ENCODE assay signal across 13 cellular contexts in the genomic region with DNA sequence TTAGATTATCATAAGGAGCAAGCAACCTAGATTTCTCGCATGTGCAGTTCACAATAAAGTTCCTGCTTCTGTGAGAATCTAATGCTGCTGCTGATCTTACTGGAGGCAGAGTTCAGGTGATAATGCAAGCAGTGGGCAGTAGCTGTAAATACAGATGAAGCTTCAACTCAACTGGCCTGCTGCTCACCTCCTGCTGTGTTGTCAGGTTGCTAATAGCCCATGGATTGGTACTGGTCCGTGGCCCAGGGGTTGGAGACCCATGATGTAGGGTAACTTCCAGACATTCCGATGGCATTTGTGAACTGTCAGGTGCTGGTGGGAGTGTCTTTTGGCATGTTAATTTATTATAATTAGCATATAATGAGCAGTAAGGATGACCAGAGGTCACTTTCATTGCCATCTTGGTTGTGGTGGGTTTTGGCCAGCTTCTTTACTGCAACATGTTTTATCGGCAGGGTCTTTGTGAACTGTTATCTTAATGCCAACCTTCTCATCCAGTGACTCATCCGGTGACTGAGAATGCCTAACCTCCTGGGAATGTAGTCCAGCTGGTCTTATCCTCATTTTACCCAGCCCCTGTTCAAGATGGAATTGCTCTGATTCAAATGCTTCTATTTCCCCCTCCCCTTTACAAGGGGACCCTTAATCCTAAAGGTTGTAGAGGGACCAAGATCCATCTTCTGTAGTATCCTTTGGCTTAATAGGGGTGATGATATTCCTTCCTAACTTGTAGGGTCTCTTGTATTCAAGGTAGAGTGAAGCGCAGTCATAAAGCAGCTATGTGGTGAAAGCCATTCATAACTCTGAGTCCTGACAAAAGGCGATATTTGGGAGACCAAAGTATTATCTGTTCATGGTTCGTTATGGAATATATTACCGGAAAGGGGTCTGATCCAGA.
DNase-seq lines count a peak whose midpoint lies in the region; ATAC-seq, FAIRE-seq and TF ChIP-seq lines count a peak whose summit lies in the region.
"Had no signal": no experiment of that assay in that cellular context is flagged by ENCODE, and none has a peak within 500 bp of the region (broad histone marks: within the 10 kb centered on the region; RNA-seq: fewer than 3 reads in every experiment).

No MANE protein-coding gene starts in this region.

- H3K4me1 ChIP-seq in HepG2 (ENCODE audit: insufficient read depth, low read length) (peaks cover 23% of the 10 kb centered on the region), right lobe of liver (peaks cover 0 to 6% (median 0%) of the 10 kb centered on the region in 4 donors), adipocyte (ENCODE audit: control insufficient read depth, insufficient read depth, low read length) (peaks cover 9% of the 10 kb centered on the region)

- no peak overlapping the region for H2AFZ ChIP-seq in HepG2 (ENCODE audit: low read length)

- TF ChIP-seq POLR2A in HepG2 (IDR thresholded peaks at IDR 0.05; ENCODE audit: insufficient read depth in 1 of 2, low read depth in 2 of 2, low read length in 2 of 2) (no peak), right lobe of liver (IDR thresholded peaks at IDR 0.05) (no peak)

- H3K27ac ChIP-seq in HepG2 (ENCODE audit: extremely low read length, insufficient read depth, low read length) (no peak overlapping the region), right lobe of liver (no peak overlapping the region), substantia nigra (ENCODE audit: low read depth, low read length, poor library complexity, severe bottlenecking) (no peak overlapping the region)
- H3K27ac ChIP-seq: left ventricle myocardium inferior, SK-N-MC had no signal

- ATAC-seq in HepG2 = 0 out of 3 replicates have a peak, but pooled peaks have one; percentile 22
- ATAC-seq in right lobe of liver = no peak
- ATAC-seq in HG03097 (IDR thresholded peaks at IDR 0.05; ENCODE audit: low FRiP score, unreplicated experiment) = no peak
- no peak for ATAC-seq in HG03571 (IDR thresholded peaks at IDR 0.05; ENCODE audit: unreplicated experiment)
- ATAC-seq: activated naive CD4-positive, alpha-beta T cell treated with anti-CD3 and anti-CD28 coated beads, Interleukin-2, amount 50 U/mL, for 72 hours; sciatic nerve had no signal

- FAIRE-seq in HepG2 (lab: Jason Lieb, UNC) = no peak

- H3K27me3 ChIP-seq in HepG2 (ENCODE audit: control insufficient read depth in 1 of 2, insufficient read depth in 2 of 2, low read length in 2 of 2) (no peaks in the 10 kb centered on the region), right lobe of liver (no peaks in the 10 kb centered on the region), adipocyte (replicated peaks; ENCODE audit: control insufficient read depth, insufficient read depth, low read length) (no peaks in the 10 kb centered on the region)

- H3K9ac ChIP-seq in HepG2 (ENCODE audit: insufficient read depth, low read depth, low read length) (no peak overlapping the region), adipocyte (ENCODE audit: low read length) (no peak overlapping the region)

- H3K9me3 Mint-ChIP-seq in T-helper 2 cell treated with Interferon-gamma antibody and Interleukin-4, amounts not matched to agents 5 μg/mL and 100 μg/mL, for 36 hours = no peaks in the 10 kb centered on the region
- H3K9me3 Mint-ChIP-seq: activated naive CD4-positive, alpha-beta T cell treated with anti-CD3 and anti-CD28 coated beads, Interleukin-2, amount 50 U/mL, for 72 hours had no signal

- H3K36me3 ChIP-seq in HepG2 (replicated peaks in 1 of 2; ENCODE audit: control insufficient read depth in 1 of 2, insufficient read depth in 2 of 2, low read length in 2 of 2) (no peaks in the 10 kb centered on the region), right lobe of liver (no peaks in the 10 kb centered on the region), adipocyte (ENCODE audit: control insufficient read depth, insufficient read depth, low read length, severe bottlenecking) (no peaks in the 10 kb centered on the region)

- no peaks in the 10 kb centered on the region for H3K27me3 Mint-ChIP-seq in T-helper 2 cell treated with Interferon-gamma antibody and Interleukin-4, amounts not matched to agents 5 μg/mL and 100 μg/mL, for 36 hours (ENCODE audit: low read depth)

- H3K4me3 Mint-ChIP-seq in T-helper 2 cell treated with Interferon-gamma antibody and Interleukin-4, amounts not matched to agents 5 μg/mL and 100 μg/mL, for 36 hours = no peak overlapping the region

- TF ChIP-seq RAD21 in HepG2 (CRISPR knock-in tag; IDR thresholded peaks at IDR 0.05) = no peak

- intact Hi-C loops in HepG2 (cut with micrococcal nuclease; ENCODE audit: unreplicated experiment) = no loop called here
- intact Hi-C loops in right lobe of liver (cut with DNase I) = no loop called here

- H3K27ac Mint-ChIP-seq in T-helper 2 cell treated with Interferon-gamma antibody and Interleukin-4, amounts not matched to agents 5 μg/mL and 100 μg/mL, for 36 hours = no peak overlapping the region
- H3K27ac Mint-ChIP-seq: activated naive CD4-positive, alpha-beta T cell treated with anti-CD3 and anti-CD28 coated beads, Interleukin-2, amount 50 U/mL, for 72 hours had no signal

- in situ Hi-C loops in HepG2 (cut with HindIII; ENCODE audit: extremely low pct_ligation_motif_present, low pct_unique_long_range_greater_than_20kb) = no loop called here

- H3K9me3 ChIP-seq in HepG2 (ENCODE audit: low read length) (no peaks in the 10 kb centered on the region), right lobe of liver (no peaks in the 10 kb centered on the region), adipocyte (ENCODE audit: control insufficient read depth, low read length) (no peaks in the 10 kb centered on the region)
- H3K9me3 ChIP-seq: left ventricle myocardium inferior had no signal

- DNase-seq in HepG2 (ENCODE audit: low spot score) (no peak), right lobe of liver (no peak), adipocyte (ENCODE audit: low read depth) (peak; percentile 39), glomerular visceral epithelial cell (ENCODE audit: extremely low spot score) (peak; percentile 66), substantia nigra (lab: John Stamatoyannopoulos, UW) (no peak)
- DNase-seq in T-helper 2 cell treated with Interferon-gamma antibody and Interleukin-4, amounts not matched to agents 5 μg/mL and 100 μg/mL, for 36 hours (ENCODE audit: low spot score) = no peak
- DNase-seq: activated CD4-positive, alpha-beta T cell treated with anti-CD3 and anti-CD28 coated beads, Interleukin-2, amount 50 U/mL, for 48 hours; left ventricle myocardium inferior had no signal

- no peaks in the 10 kb centered on the region for H4K20me1 ChIP-seq in HepG2 (ENCODE audit: insufficient read depth, low read length)

- H3K79me2 ChIP-seq in HepG2 (ENCODE audit: insufficient read depth, low read length) = no peaks in the 10 kb centered on the region

- POLR2A ChIA-PET in HepG2 (lab: Yijun Ruan, JAX) = no interaction called here

- WGBS in HepG2 (ENCODE audit: low lambda C conversion rate) = 98% methylated on average over 9 of the region's 9 CpGs
- 97% methylated on average over 6 of the region's 9 CpGs for WGBS in right lobe of liver (ENCODE audit: insufficient coverage, low coverage, low lambda C conversion rate, missing lambda C conversion rate)

- H3K4me3 ChIP-seq in HepG2 (replicated peaks in 1 of 3; ENCODE audit: insufficient read depth in 1 of 3, low read depth in 2 of 3, low read length in 3 of 3) (no peak overlapping the region), right lobe of liver (no peak overlapping the region), adipocyte (ENCODE audit: low read length) (no peak overlapping the region)
- H3K4me3 ChIP-seq: left ventricle myocardium inferior, SK-N-MC had no signal

- CTCF ChIA-PET in HepG2 (lab: Yijun Ruan, JAX; ENCODE audit: low intra/inter-chr PET ratio, low total read pairs) = no interaction called here

- no TSS peak for BruUV-seq in HepG2 (replicated peaks; lab: Mats Ljungman, UMichigan)

- TF ChIP-seq EP300 in HepG2 (IDR thresholded peaks at IDR 0.05; ENCODE audit: low read depth in 2 of 2, low read length in 2 of 2) = no peak
- no peak for TF ChIP-seq EP300 in HepG2 (CRISPR knock-in tag; IDR thresholded peaks at IDR 0.05; ENCODE audit: borderline replicate concordance)

- TF ChIP-seq CTCF in HepG2 (CRISPR knock-in tag; IDR thresholded peaks at IDR 0.05) (no peak), right lobe of liver (IDR thresholded peaks at IDR 0.05) (no peak)

- peaks cover 7% of the 10 kb centered on the region for H3K4me1 Mint-ChIP-seq in T-helper 2 cell treated with Interferon-gamma antibody and Interleukin-4, amounts not matched to agents 5 μg/mL and 100 μg/mL, for 36 hours (ENCODE audit: low read depth)

- no peak overlapping the region for H3K4me2 ChIP-seq in HepG2 (ENCODE audit: low read depth, low read length)

- H3K36me3 Mint-ChIP-seq in T-helper 2 cell treated with Interferon-gamma antibody and Interleukin-4, amounts not matched to agents 5 μg/mL and 100 μg/mL, for 36 hours (ENCODE audit: low read depth) = peaks cover 13% of the 10 kb centered on the region

TF ChIP-seq in HepG2, 621 proteins besides CTCF, POLR2A, EP300 and RAD21:
- TF ChIP-seq IRF2 (CRISPR knock-in tag; IDR thresholded peaks at IDR 0.05) = no peak
- no peak for TF ChIP-seq RFX3 (CRISPR knock-in tag; IDR thresholded peaks at IDR 0.05)
- no peak for TF ChIP-seq ZNF563 (CRISPR knock-in tag; IDR thresholded peaks at IDR 0.05)
- no peak for TF ChIP-seq YEATS2 (CRISPR knock-in tag; IDR thresholded peaks at IDR 0.05; ENCODE audit: borderline replicate concordance)
- TF ChIP-seq MYC (CRISPR knock-in tag; IDR thresholded peaks at IDR 0.05; ENCODE audit: borderline replicate concordance) = no peak
- no peak for TF ChIP-seq ZNF24 (IDR thresholded peaks at IDR 0.05)
- no peak for TF ChIP-seq ZNF674 (CRISPR knock-in tag; IDR thresholded peaks at IDR 0.05; ENCODE audit: low read depth)

Comparison
In these comparisons a context has a peak if more than half of its experiments do, and no peak if none do; other contexts are left out.
1. DNase-seq: peak in adipocyte (single experiment) and glomerular visceral epithelial cell (single experiment); none in HepG2 (single experiment), right lobe of liver (0 of 3), T-helper 2 cell treated with Interferon-gamma antibody and Interleukin-4, amounts not matched to agents 5 μg/mL and 100 μg/mL, for 36 hours (single experiment) and substantia nigra (0 of 49).